Comparison of ENCODE assay signal across 1 cellular context in the genomic region with DNA sequence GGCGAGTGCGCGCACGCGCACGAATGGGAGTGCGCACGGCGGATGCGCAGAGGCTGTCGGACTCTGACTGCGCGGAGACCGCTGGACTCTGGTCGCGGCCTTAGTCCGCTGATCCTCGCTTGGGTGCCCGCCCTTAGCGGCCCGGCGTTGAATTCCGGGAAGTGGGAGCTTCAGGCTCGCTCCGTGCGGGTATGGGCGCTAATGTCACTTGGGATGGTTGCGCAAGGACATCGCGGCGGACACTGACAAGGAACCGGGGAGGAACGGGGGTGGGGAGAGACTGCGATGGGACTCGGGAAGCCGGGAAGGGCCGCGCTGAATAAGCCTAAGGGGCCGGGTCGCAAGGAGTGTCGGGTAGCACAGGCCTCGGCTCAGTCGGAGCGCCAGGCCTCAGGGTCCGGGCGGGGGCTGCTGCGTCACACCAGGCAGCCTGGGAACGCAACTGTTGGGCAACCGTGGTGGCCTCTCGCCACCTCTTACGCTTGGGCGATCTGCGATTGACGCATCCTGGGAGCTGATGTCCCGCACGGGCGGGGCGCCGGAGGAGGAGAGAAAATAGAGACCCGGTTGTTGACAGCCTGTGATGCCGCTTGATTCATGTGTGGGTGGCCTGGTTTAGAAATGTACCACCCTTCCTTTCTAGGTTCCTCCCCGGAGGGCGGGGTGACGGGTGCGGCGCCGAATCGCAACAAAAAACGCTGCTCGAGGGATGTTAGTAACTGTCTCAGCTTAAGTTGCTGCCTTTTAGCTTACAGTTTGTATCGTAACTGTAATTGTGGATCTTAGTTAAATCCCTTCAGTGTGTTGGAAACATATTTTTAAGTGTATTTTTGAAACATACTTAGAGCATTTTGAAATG.
TF ChIP-seq lines count a peak whose summit lies in the region.

No MANE protein-coding gene starts in this region.

TF ChIP-seq in K562, 482 proteins besides CTCF, POLR2A, EP300 and RAD21 (continued from another document and continues in another):
- TF ChIP-seq, protein P1, sequence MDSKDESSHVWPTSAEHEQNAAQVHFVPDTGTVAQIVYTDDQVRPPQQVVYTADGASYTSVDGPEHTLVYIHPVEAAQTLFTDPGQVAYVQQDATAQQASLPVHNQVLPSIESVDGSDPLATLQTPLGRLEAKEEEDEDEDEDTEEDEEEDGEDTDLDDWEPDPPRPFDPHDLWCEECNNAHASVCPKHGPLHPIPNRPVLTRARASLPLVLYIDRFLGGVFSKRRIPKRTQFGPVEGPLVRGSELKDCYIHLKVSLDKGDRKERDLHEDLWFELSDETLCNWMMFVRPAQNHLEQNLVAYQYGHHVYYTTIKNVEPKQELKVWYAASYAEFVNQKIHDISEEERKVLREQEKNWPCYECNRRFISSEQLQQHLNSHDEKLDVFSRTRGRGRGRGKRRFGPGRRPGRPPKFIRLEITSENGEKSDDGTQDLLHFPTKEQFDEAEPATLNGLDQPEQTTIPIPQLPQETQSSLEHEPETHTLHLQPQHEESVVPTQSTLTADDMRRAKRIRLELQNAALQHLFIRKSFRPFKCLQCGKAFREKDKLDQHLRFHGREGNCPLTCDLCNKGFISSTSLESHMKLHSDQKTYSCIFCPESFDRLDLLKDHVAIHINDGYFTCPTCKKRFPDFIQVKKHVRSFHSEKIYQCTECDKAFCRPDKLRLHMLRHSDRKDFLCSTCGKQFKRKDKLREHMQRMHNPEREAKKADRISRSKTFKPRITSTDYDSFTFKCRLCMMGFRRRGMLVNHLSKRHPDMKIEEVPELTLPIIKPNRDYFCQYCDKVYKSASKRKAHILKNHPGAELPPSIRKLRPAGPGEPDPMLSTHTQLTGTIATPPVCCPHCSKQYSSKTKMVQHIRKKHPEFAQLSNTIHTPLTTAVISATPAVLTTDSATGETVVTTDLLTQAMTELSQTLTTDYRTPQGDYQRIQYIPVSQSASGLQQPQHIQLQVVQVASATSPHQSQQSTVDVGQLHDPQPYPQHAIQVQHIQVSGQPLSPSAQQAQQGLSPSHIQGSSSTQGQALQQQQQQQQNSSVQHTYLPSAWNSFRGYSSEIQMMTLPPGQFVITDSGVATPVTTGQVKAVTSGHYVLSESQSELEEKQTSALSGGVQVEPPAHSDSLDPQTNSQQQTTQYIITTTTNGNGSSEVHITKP (IDR thresholded peaks at IDR 0.05; ENCODE audit: partially characterized antibody) = peak; percentile 15
- peak; percentile 75 for TF ChIP-seq C11orf30 (IDR thresholded peaks at IDR 0.05; ENCODE audit: low read depth)
- TF ChIP-seq, protein P2, sequence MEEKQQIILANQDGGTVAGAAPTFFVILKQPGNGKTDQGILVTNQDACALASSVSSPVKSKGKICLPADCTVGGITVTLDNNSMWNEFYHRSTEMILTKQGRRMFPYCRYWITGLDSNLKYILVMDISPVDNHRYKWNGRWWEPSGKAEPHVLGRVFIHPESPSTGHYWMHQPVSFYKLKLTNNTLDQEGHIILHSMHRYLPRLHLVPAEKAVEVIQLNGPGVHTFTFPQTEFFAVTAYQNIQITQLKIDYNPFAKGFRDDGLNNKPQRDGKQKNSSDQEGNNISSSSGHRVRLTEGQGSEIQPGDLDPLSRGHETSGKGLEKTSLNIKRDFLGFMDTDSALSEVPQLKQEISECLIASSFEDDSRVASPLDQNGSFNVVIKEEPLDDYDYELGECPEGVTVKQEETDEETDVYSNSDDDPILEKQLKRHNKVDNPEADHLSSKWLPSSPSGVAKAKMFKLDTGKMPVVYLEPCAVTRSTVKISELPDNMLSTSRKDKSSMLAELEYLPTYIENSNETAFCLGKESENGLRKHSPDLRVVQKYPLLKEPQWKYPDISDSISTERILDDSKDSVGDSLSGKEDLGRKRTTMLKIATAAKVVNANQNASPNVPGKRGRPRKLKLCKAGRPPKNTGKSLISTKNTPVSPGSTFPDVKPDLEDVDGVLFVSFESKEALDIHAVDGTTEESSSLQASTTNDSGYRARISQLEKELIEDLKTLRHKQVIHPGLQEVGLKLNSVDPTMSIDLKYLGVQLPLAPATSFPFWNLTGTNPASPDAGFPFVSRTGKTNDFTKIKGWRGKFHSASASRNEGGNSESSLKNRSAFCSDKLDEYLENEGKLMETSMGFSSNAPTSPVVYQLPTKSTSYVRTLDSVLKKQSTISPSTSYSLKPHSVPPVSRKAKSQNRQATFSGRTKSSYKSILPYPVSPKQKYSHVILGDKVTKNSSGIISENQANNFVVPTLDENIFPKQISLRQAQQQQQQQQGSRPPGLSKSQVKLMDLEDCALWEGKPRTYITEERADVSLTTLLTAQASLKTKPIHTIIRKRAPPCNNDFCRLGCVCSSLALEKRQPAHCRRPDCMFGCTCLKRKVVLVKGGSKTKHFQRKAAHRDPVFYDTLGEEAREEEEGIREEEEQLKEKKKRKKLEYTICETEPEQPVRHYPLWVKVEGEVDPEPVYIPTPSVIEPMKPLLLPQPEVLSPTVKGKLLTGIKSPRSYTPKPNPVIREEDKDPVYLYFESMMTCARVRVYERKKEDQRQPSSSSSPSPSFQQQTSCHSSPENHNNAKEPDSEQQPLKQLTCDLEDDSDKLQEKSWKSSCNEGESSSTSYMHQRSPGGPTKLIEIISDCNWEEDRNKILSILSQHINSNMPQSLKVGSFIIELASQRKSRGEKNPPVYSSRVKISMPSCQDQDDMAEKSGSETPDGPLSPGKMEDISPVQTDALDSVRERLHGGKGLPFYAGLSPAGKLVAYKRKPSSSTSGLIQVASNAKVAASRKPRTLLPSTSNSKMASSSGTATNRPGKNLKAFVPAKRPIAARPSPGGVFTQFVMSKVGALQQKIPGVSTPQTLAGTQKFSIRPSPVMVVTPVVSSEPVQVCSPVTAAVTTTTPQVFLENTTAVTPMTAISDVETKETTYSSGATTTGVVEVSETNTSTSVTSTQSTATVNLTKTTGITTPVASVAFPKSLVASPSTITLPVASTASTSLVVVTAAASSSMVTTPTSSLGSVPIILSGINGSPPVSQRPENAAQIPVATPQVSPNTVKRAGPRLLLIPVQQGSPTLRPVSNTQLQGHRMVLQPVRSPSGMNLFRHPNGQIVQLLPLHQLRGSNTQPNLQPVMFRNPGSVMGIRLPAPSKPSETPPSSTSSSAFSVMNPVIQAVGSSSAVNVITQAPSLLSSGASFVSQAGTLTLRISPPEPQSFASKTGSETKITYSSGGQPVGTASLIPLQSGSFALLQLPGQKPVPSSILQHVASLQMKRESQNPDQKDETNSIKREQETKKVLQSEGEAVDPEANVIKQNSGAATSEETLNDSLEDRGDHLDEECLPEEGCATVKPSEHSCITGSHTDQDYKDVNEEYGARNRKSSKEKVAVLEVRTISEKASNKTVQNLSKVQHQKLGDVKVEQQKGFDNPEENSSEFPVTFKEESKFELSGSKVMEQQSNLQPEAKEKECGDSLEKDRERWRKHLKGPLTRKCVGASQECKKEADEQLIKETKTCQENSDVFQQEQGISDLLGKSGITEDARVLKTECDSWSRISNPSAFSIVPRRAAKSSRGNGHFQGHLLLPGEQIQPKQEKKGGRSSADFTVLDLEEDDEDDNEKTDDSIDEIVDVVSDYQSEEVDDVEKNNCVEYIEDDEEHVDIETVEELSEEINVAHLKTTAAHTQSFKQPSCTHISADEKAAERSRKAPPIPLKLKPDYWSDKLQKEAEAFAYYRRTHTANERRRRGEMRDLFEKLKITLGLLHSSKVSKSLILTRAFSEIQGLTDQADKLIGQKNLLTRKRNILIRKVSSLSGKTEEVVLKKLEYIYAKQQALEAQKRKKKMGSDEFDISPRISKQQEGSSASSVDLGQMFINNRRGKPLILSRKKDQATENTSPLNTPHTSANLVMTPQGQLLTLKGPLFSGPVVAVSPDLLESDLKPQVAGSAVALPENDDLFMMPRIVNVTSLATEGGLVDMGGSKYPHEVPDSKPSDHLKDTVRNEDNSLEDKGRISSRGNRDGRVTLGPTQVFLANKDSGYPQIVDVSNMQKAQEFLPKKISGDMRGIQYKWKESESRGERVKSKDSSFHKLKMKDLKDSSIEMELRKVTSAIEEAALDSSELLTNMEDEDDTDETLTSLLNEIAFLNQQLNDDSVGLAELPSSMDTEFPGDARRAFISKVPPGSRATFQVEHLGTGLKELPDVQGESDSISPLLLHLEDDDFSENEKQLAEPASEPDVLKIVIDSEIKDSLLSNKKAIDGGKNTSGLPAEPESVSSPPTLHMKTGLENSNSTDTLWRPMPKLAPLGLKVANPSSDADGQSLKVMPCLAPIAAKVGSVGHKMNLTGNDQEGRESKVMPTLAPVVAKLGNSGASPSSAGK (IDR thresholded peaks at IDR 0.05) = no peak
- TF ChIP-seq, protein P3, sequence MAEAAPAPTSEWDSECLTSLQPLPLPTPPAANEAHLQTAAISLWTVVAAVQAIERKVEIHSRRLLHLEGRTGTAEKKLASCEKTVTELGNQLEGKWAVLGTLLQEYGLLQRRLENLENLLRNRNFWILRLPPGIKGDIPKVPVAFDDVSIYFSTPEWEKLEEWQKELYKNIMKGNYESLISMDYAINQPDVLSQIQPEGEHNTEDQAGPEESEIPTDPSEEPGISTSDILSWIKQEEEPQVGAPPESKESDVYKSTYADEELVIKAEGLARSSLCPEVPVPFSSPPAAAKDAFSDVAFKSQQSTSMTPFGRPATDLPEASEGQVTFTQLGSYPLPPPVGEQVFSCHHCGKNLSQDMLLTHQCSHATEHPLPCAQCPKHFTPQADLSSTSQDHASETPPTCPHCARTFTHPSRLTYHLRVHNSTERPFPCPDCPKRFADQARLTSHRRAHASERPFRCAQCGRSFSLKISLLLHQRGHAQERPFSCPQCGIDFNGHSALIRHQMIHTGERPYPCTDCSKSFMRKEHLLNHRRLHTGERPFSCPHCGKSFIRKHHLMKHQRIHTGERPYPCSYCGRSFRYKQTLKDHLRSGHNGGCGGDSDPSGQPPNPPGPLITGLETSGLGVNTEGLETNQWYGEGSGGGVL (CRISPR knock-in tag; IDR thresholded peaks at IDR 0.05) = no peak
- TF ChIP-seq FIP1L1 (IDR thresholded peaks at IDR 0.05; ENCODE audit: low read depth, low read length, poor library complexity, severe bottlenecking) = peak; percentile 80
- TF ChIP-seq SAFB (IDR thresholded peaks at IDR 0.05; ENCODE audit: borderline replicate concordance, low read depth, low read length) = no peak
- peak; percentile 13 to 86; a peak in 2 of 4 replicates for TF ChIP-seq RCOR1 (IDR thresholded peaks at IDR 0.05; ENCODE audit: borderline replicate concordance in 1 of 2, low read depth in 2 of 2, low read length in 2 of 2)
- TF ChIP-seq CTBP1 (IDR thresholded peaks at IDR 0.05; ENCODE audit: borderline replicate concordance) = peak; percentile 79
- 0 out of 2 replicates have a peak, but pooled peaks have one; percentile 19 for TF ChIP-seq ZSCAN29 (IDR thresholded peaks at IDR 0.05)
- TF ChIP-seq TRIM28 (IDR thresholded peaks at IDR 0.05) = peak; percentile 65
- TF ChIP-seq, protein P4, sequence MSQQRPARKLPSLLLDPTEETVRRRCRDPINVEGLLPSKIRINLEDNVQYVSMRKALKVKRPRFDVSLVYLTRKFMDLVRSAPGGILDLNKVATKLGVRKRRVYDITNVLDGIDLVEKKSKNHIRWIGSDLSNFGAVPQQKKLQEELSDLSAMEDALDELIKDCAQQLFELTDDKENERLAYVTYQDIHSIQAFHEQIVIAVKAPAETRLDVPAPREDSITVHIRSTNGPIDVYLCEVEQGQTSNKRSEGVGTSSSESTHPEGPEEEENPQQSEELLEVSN (IDR thresholded peaks at IDR 0.05; ENCODE audit: borderline replicate concordance in 1 of 2, extremely low read depth in 1 of 2, insufficient read depth in 1 of 2, insufficient read length in 1 of 2, low read depth in 1 of 2, low read length in 1 of 2, poor library complexity in 1 of 2, severe bottlenecking in 1 of 2) = peak in 1 of 2 experiments; percentile 48
- peak; percentile 54; the same call in 1 of the 2 replicates for TF ChIP-seq HDAC8 (tag; IDR thresholded peaks at IDR 0.05)
- TF ChIP-seq ZNF444 (CRISPR knock-in tag; IDR thresholded peaks at IDR 0.05) = no peak
- TF ChIP-seq, protein P5, sequence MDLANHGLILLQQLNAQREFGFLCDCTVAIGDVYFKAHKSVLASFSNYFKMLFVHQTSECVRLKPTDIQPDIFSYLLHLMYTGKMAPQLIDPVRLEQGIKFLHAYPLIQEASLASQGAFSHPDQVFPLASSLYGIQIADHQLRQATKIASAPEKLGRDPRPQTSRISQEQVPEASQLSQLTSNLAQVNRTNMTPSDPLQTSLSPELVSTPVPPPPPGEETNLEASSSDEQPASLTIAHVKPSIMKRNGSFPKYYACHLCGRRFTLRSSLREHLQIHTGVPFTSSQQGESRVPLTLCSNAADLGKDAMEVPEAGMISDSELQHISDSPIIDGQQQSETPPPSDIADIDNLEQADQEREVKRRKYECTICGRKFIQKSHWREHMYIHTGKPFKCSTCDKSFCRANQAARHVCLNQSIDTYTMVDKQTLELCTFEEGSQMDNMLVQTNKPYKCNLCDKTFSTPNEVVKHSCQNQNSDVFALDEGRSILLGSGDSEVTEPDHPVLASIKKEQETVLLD (IDR thresholded peaks at IDR 0.05) = peak; percentile 95
- TF ChIP-seq, protein P6, sequence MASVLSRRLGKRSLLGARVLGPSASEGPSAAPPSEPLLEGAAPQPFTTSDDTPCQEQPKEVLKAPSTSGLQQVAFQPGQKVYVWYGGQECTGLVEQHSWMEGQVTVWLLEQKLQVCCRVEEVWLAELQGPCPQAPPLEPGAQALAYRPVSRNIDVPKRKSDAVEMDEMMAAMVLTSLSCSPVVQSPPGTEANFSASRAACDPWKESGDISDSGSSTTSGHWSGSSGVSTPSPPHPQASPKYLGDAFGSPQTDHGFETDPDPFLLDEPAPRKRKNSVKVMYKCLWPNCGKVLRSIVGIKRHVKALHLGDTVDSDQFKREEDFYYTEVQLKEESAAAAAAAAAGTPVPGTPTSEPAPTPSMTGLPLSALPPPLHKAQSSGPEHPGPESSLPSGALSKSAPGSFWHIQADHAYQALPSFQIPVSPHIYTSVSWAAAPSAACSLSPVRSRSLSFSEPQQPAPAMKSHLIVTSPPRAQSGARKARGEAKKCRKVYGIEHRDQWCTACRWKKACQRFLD (CRISPR knock-in tag; IDR thresholded peaks at IDR 0.05) = no peak
- 0 out of 2 replicates have a peak, but pooled peaks have one; percentile 25 for TF ChIP-seq SMARCC2 (IDR thresholded peaks at IDR 0.05; ENCODE audit: low read depth)
- peak; percentile 58; the same call in 1 of the 2 replicates for TF ChIP-seq MYC (IDR thresholded peaks at IDR 0.05; ENCODE audit: low read depth, low read length)
- 0 out of 2 replicates have a peak, but pooled peaks have one; percentile 37 for TF ChIP-seq MYC (CRISPR knock-in tag; IDR thresholded peaks at IDR 0.05; ENCODE audit: borderline replicate concordance, low read depth)
- TF ChIP-seq, protein P7, sequence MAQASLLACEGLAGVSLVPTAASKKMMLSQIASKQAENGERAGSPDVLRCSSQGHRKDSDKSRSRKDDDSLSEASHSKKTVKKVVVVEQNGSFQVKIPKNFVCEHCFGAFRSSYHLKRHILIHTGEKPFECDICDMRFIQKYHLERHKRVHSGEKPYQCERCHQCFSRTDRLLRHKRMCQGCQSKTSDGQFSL (CRISPR knock-in tag; IDR thresholded peaks at IDR 0.05) = peak; percentile 89
- TF ChIP-seq, protein P7 (tag; IDR thresholded peaks at IDR 0.05) = 0 out of 4 replicates have a peak, but pooled peaks of 1 of the 2 experiments have one; percentile 47
- no peak for TF ChIP-seq SIX5 (IDR thresholded peaks at IDR 0.05; ENCODE audit: borderline replicate concordance in 1 of 2, insufficient read depth in 1 of 2, low read depth in 1 of 2, low read length in 2 of 2)
- TF ChIP-seq ETV1 (tag; conservative IDR thresholded peaks at IDR 0.05; ENCODE audit: low read depth) = 0 out of 2 replicates have a peak, but pooled peaks have one; percentile 21
- no peak for TF ChIP-seq MAFF (IDR thresholded peaks at IDR 0.05; ENCODE audit: low read length)
